In genomic region chr16:69037373-69038160, GRCh38 we compare ENCODE assay signal across 17 cellular contexts.
"Had no signal": no experiment of that assay in that cellular context is flagged by ENCODE, and none has a peak within 500 bp of the region (broad histone marks: within the 10 kb centered on the region; RNA-seq: fewer than 3 reads in every experiment).

No MANE protein-coding gene starts in this region.

- H3K4me1 ChIP-seq: psoas muscle had no signal

- H3K4me3 ChIP-seq: psoas muscle, skin epidermis, suprapubic skin had no signal

- H3K9me3 ChIP-seq: psoas muscle, suprapubic skin had no signal

- ATAC-seq: activated T-cell treated with anti-CD3 and anti-CD28 coated beads, Interleukin-2, amount 50 U/mL, for 72 hours; effector memory CD8-positive, alpha-beta T cell; psoas muscle; right cardiac atrium had no signal

- H3K27me3 ChIP-seq: suprapubic skin had no signal

- DNase-seq: activated CD4-positive, alpha-beta T cell treated with anti-CD3 and anti-CD28 coated beads, Interleukin-2, amount 50 U/mL, for 4 hours; activated gamma-delta T cell treated with Interleukin-2 at 50 U/mL for 16 hours; activated T-cell treated with anti-CD3 and anti-CD28 coated beads, Interleukin-2, amount 50 U/mL, for 72 hours; effector memory CD8-positive, alpha-beta T cell; hypothalamus; islet precursor cell; midbrain; nephron progenitor cell; psoas muscle; right cardiac atrium; stimulated activated CD4-positive, alpha-beta T cell treated with anti-CD3 and anti-CD28 coated beads, Interleukin-15, amount 100 ng/mL, for 24 hours; stimulated activated CD4-positive, alpha-beta T cell treated with anti-CD3 and anti-CD28 coated beads, Interleukin-2, amount 100 ng/mL, for 48 hours; SW 1271; T-helper 2 cell had no signal

- FAIRE-seq: frontal cortex had no signal

- H3K27ac ChIP-seq: psoas muscle, suprapubic skin had no signal
